In the genomic region with DNA sequence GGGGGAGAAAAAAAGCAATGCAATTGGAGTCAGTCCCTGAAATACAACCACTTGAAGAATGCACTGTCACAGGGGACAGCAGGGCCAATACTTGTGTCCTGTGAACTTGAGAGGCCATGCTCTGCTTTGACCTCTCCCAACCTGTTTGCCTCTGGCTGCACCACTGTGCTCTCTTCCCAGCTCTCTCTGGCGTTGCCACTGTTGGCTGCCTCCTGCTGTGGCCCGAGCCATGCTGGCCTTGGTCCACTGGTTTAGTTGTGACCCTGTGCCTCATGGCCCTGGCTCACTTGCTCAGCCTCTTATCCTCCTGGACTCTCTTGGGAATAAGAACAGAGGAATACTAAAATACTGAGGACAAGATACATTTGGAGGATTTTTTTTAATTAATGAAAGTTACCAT, we compare ENCODE assay signal across 21 cellular contexts.
"Had no signal": no experiment of that assay in that cellular context is flagged by ENCODE, and none has a peak within 500 bp of the region (broad histone marks: within the 10 kb centered on the region; RNA-seq: fewer than 3 reads in every experiment).

No MANE protein-coding gene starts in this region.

- H3K36me3 Mint-ChIP-seq: brain had no signal

- H3K27me3 Mint-ChIP-seq: activated CD4-positive, alpha-beta T cell treated with anti-CD3 and anti-CD28 coated beads, Interleukin-2, amount 10 ng/mL, durations not matched to agents 7 days and 5 days; activated naive CD4-positive, alpha-beta T cell treated with anti-CD3 and anti-CD28 coated beads, Interleukin-2, amount 50 U/mL, for 24 hours; brain; dendritic cell treated with granulocyte-macrophage colony-stimulating factor and Interleukin-4, amounts not matched to agents 40 ng/mL and 50 ng/mL, for 4 days; naive thymus-derived CD8-positive, alpha-beta T cell; stimulated activated naive CD8-positive, alpha-beta T cell treated with anti-CD3 and anti-CD28 coated beads, Interleukin-15, amount 100 ng/mL, for 72 hours; T-cell had no signal

- ATAC-seq: foreskin keratinocyte; naive thymus-derived CD8-positive, alpha-beta T cell; stimulated activated naive CD8-positive, alpha-beta T cell treated with anti-CD3 and anti-CD28 coated beads, Interleukin-15, amount 100 ng/mL, for 72 hours; T-cell had no signal

- H3K4me1 ChIP-seq: foreskin keratinocyte, transverse colon had no signal

- H3K27me3 ChIP-seq: foreskin keratinocyte, transverse colon had no signal

- H3K4me3 ChIP-seq: lung, transverse colon had no signal

- H3K27ac Mint-ChIP-seq: activated CD4-positive, alpha-beta T cell treated with anti-CD3 and anti-CD28 coated beads, Interleukin-2, amount 10 ng/mL, durations not matched to agents 7 days and 5 days; activated naive CD4-positive, alpha-beta T cell treated with anti-CD3 and anti-CD28 coated beads, Interleukin-2, amount 50 U/mL, for 24 hours; brain; dendritic cell treated with granulocyte-macrophage colony-stimulating factor and Interleukin-4, amounts not matched to agents 40 ng/mL and 50 ng/mL, for 4 days; naive thymus-derived CD8-positive, alpha-beta T cell; stimulated activated naive CD8-positive, alpha-beta T cell treated with anti-CD3 and anti-CD28 coated beads, Interleukin-15, amount 100 ng/mL, for 72 hours; T-cell; T-helper 2 cell treated with Interferon-gamma antibody and Interleukin-4, amounts not matched to agents 5 μg/mL and 100 μg/mL, for 36 hours had no signal

- H3K4me1 Mint-ChIP-seq: activated CD4-positive, alpha-beta T cell treated with anti-CD3 and anti-CD28 coated beads, Interleukin-2, amount 10 ng/mL, durations not matched to agents 7 days and 5 days; activated naive CD4-positive, alpha-beta T cell treated with anti-CD3 and anti-CD28 coated beads, Interleukin-2, amount 50 U/mL, for 24 hours; naive thymus-derived CD8-positive, alpha-beta T cell; stimulated activated naive CD8-positive, alpha-beta T cell treated with anti-CD3 and anti-CD28 coated beads, Interleukin-15, amount 100 ng/mL, for 72 hours; T-cell had no signal

- H3K4me3 Mint-ChIP-seq: activated CD4-positive, alpha-beta T cell treated with anti-CD3 and anti-CD28 coated beads, Interleukin-2, amount 10 ng/mL, durations not matched to agents 7 days and 5 days; activated naive CD4-positive, alpha-beta T cell treated with anti-CD3 and anti-CD28 coated beads, Interleukin-2, amount 50 U/mL, for 24 hours; brain; dendritic cell treated with granulocyte-macrophage colony-stimulating factor and Interleukin-4, amounts not matched to agents 40 ng/mL and 50 ng/mL, for 4 days; naive thymus-derived CD8-positive, alpha-beta T cell; stimulated activated naive CD8-positive, alpha-beta T cell treated with anti-CD3 and anti-CD28 coated beads, Interleukin-15, amount 100 ng/mL, for 72 hours; T-cell; T-helper 2 cell treated with Interferon-gamma antibody and Interleukin-4, amounts not matched to agents 5 μg/mL and 100 μg/mL, for 36 hours had no signal

- H3K9me3 ChIP-seq: transverse colon had no signal

- DNase-seq: activated CD4-positive, alpha-beta T cell treated with anti-CD3 and anti-CD28 coated beads, Interleukin-2, amount 10 ng/mL, durations not matched to agents 7 days and 5 days; activated CD4-positive, CD25-positive, alpha-beta regulatory T cell treated with anti-CD3 and anti-CD28 coated beads, Interleukin-2, amount 50 U/mL, for 72 hours; activated gamma-delta T cell treated with Interleukin-2 at 50 U/mL for 16 hours; activated T-cell treated with anti-CD3 and anti-CD28 coated beads, Interleukin-2, amount 50 U/mL, for 1 hour; anterior cingulate cortex; effector CD8-positive, alpha-beta T cell; foreskin keratinocyte; hippocampal formation; islet precursor cell; left cardiac atrium; naive thymus-derived CD8-positive, alpha-beta T cell; stimulated activated CD4-positive, alpha-beta T cell treated with anti-CD3 and anti-CD28 coated beads, Interleukin-12 subunit alpha, Interleukin-12 subunit beta, amount 100 ng/mL, for 4 hours; stimulated activated naive CD8-positive, alpha-beta T cell treated with anti-CD3 and anti-CD28 coated beads, Interleukin-15, amount 100 ng/mL, for 72 hours; T-cell; transverse colon had no signal

- H3K9me3 Mint-ChIP-seq: activated naive CD4-positive, alpha-beta T cell treated with anti-CD3 and anti-CD28 coated beads, Interleukin-2, amount 50 U/mL, for 24 hours; brain; naive thymus-derived CD8-positive, alpha-beta T cell; stimulated activated naive CD8-positive, alpha-beta T cell treated with anti-CD3 and anti-CD28 coated beads, Interleukin-15, amount 100 ng/mL, for 72 hours; T-cell; T-helper 2 cell treated with Interferon-gamma antibody and Interleukin-4, amounts not matched to agents 5 μg/mL and 100 μg/mL, for 36 hours had no signal

- H3K36me3 ChIP-seq: transverse colon had no signal

- H3K27ac ChIP-seq: foreskin keratinocyte, transverse colon, VCaP had no signal
